In the genomic region with DNA sequence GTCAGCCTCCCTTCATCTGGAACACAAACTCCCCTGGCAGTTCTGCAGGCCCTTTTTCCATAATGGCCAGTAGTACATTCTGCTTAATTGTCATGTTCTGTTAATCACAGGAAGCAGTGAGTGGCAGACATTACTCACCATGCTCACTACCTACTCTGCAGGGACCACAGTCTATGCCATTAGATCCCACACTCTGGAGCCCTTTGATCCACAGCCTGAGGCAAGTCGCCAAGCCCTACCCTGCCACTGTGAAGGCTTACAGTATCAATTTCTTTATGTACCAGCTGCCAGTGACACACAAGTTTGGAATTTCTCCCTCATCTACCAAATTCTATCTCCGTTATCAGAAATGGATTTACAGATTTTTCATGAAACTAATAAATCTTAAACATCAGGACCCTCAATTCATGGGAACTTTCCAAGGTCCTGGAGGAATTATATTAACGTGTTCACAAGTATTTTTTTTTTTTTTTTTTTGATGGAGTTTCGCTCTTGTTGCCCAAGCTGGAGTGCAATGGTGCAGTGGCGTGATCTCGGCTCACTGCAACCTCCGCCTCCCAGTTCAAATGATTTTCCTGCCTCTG, we compare ENCODE assay signal across 20 cellular contexts. TPM values are rescaled to one million over a fixed set of nuclear protein-coding genes. Genes with fewer than 3 reads are reported as not detected.
A peak's percentile ranks its signal among the peaks of the same experiment; 100 is the strongest.
DNase-seq lines count a peak whose midpoint lies in the region; ATAC-seq, FAIRE-seq and TF ChIP-seq lines count a peak whose summit lies in the region.
"Had no signal": no experiment of that assay in that cellular context is flagged by ENCODE, and none has a peak within 500 bp of the region (broad histone marks: within the 10 kb centered on the region; RNA-seq: fewer than 3 reads in every experiment).

No MANE protein-coding gene starts in this region.

- no peaks in the 10 kb centered on the region for H4K20me1 ChIP-seq in HepG2 (ENCODE audit: insufficient read depth, low read length)
- no peaks in the 10 kb centered on the region for H4K20me1 ChIP-seq in endothelial cell of umbilical vein (replicated peaks; ENCODE audit: control insufficient read depth, extremely low read depth, insufficient read depth, low read length)

- CTCF ChIA-PET in HepG2 (lab: Yijun Ruan, JAX; ENCODE audit: low intra/inter-chr PET ratio, low total read pairs) (no interaction called here), endothelial cell of umbilical vein (lab: Charles Lee) (no interaction called here)

- ATAC-seq in HepG2 (peak; percentile 56; the same call in 2 of the 3 replicates), right lobe of liver (no peak)
- ATAC-seq: sciatic nerve had no signal

- dilution Hi-C loops in endothelial cell of umbilical vein (cut with MboI; ENCODE audit: extremely low pct_ligation_motif_present, low sequenced_read_pairs): no loop called here

- H3K9me3 ChIP-seq in HepG2 (ENCODE audit: low read length): no peaks in the 10 kb centered on the region
- no peaks in the 10 kb centered on the region for H3K9me3 ChIP-seq in right lobe of liver
- no peaks in the 10 kb centered on the region for H3K9me3 ChIP-seq in endothelial cell of umbilical vein (replicated peaks; ENCODE audit: control insufficient read depth, insufficient read depth, low read length)
- H3K9me3 ChIP-seq: neutrophil, suprapubic skin had no signal

- POLR2A ChIA-PET in HepG2 (lab: Yijun Ruan, JAX) (no interaction called here), endothelial cell of umbilical vein (lab: Charles Lee) (no interaction called here)

- H3K79me2 ChIP-seq in HepG2 (ENCODE audit: insufficient read depth, low read length) (no peaks in the 10 kb centered on the region), endothelial cell of umbilical vein (ENCODE audit: control insufficient read depth, insufficient read depth, low read length) (no peaks in the 10 kb centered on the region)
- H3K79me2 ChIP-seq: hepatocyte had no signal

- no peak for TF ChIP-seq EP300 in HepG2 (IDR thresholded peaks at IDR 0.05; ENCODE audit: low read depth in 2 of 2, low read length in 2 of 2)
- no peak for TF ChIP-seq EP300 in HepG2 (CRISPR knock-in tag; IDR thresholded peaks at IDR 0.05; ENCODE audit: borderline replicate concordance)

- no peak for TF ChIP-seq POLR2A in HepG2 (IDR thresholded peaks at IDR 0.05; ENCODE audit: insufficient read depth in 1 of 2, low read depth in 2 of 2, low read length in 2 of 2)
- no peak for TF ChIP-seq POLR2A in right lobe of liver (IDR thresholded peaks at IDR 0.05)
- no peak for TF ChIP-seq POLR2A in endothelial cell of umbilical vein (IDR thresholded peaks at IDR 0.05; ENCODE audit: low read depth, low read length)

- in situ Hi-C loops in HepG2 (cut with HindIII; ENCODE audit: extremely low pct_ligation_motif_present, low pct_unique_long_range_greater_than_20kb): no loop called here

- H3K4me2 ChIP-seq in HepG2 (ENCODE audit: low read depth, low read length): no peak overlapping the region
- H3K4me2 ChIP-seq in endothelial cell of umbilical vein (ENCODE audit: insufficient read depth, low read length): no peak overlapping the region
- H3K4me2 ChIP-seq: hepatocyte had no signal

- no peak for TF ChIP-seq RAD21 in HepG2 (CRISPR knock-in tag; IDR thresholded peaks at IDR 0.05)

- no peak overlapping the region for H3K27ac ChIP-seq in HepG2 (ENCODE audit: extremely low read length, insufficient read depth, low read length)
- no peak overlapping the region for H3K27ac ChIP-seq in right lobe of liver
- H3K27ac ChIP-seq in endothelial cell of umbilical vein (ENCODE audit: insufficient read depth, low read depth, low read length): no peak overlapping the region
- H3K27ac ChIP-seq: cardiac muscle cell, hepatocyte, neutrophil, suprapubic skin had no signal

- 57% methylated on average over 7 of the region's 7 CpGs for WGBS in HepG2 (ENCODE audit: low lambda C conversion rate)
- WGBS in right lobe of liver (ENCODE audit: insufficient coverage, low coverage, low lambda C conversion rate, missing lambda C conversion rate): 86% methylated on average over 7 of the region's 7 CpGs

- no peak for DNase-seq in HepG2 (ENCODE audit: low spot score)
- DNase-seq in right lobe of liver: no peak
- DNase-seq in NCI-H2196 treated with DMSO at 0.1 percent for 48 hours (lab: John Stamatoyannopoulos, UW; ENCODE audit: unreplicated experiment): peak; percentile 35
- peak; percentile 39 for DNase-seq in endothelial cell of umbilical vein (ENCODE audit: low read depth, low spot score)
- peak; percentile 30 for DNase-seq in urothelium cell line (ENCODE audit: low spot score)
- no peak for DNase-seq in NOMO-1 treated with dmso at 0.1 percent for 144 hours (lab: John Stamatoyannopoulos, UW; ENCODE audit: unreplicated experiment)
- no peak for DNase-seq in NCI-H1048 (lab: John Stamatoyannopoulos, UW)
- no peak for DNase-seq in DMS114 treated with DMSO at 0.1 percent for 48 hours (lab: John Stamatoyannopoulos, UW; ENCODE audit: unreplicated experiment)
- DNase-seq: activated CD4-positive, alpha-beta T cell treated with anti-CD3 and anti-CD28 coated beads, Interleukin-2, amount 50 U/mL, for 48 hours; activated T-cell treated with anti-CD3 and anti-CD28 coated beads, Interleukin-2, amount 50 U/mL, for 24 hours; effector CD8-positive, alpha-beta T cell; HFFc6; kidney glomerular epithelial cell; NCI-H2227 treated with DMSO at 0.1 percent for 48 hours had no signal

- no peaks in the 10 kb centered on the region for H3K9me1 ChIP-seq in endothelial cell of umbilical vein (replicated peaks; ENCODE audit: control insufficient read depth, extremely low read depth, insufficient read depth, low read length)

- TF ChIP-seq CTCF in HepG2 (CRISPR knock-in tag; IDR thresholded peaks at IDR 0.05) (no peak), right lobe of liver (IDR thresholded peaks at IDR 0.05) (no peak), endothelial cell of umbilical vein (IDR thresholded peaks at IDR 0.05; ENCODE audit: extremely low read depth in 1 of 2, insufficient read depth in 1 of 2, low read depth in 1 of 2, low read length in 2 of 2) (no peak)

- H3K36me3 ChIP-seq in HepG2 (replicated peaks in 1 of 2; ENCODE audit: control insufficient read depth in 1 of 2, insufficient read depth in 2 of 2, low read length in 2 of 2) (no peaks in the 10 kb centered on the region), right lobe of liver (no peaks in the 10 kb centered on the region), endothelial cell of umbilical vein (ENCODE audit: control insufficient read depth in 2 of 2, extremely low read depth in 1 of 2, insufficient read depth in 2 of 2, low read length in 2 of 2) (no peaks in the 10 kb centered on the region)
- H3K36me3 ChIP-seq: cardiac muscle cell, neutrophil, suprapubic skin had no signal

- H3K9ac ChIP-seq in HepG2 (ENCODE audit: insufficient read depth, low read depth, low read length) (no peak overlapping the region), endothelial cell of umbilical vein (replicated peaks; ENCODE audit: extremely low read depth, insufficient read depth, low read length) (no peak overlapping the region)

- no TSS peak for BruUV-seq in HepG2 (replicated peaks; lab: Mats Ljungman, UMichigan)
- no TSS peak for BruUV-seq in endothelial cell of umbilical vein (replicated peaks; lab: Mats Ljungman, UMichigan)

- no peaks in the 10 kb centered on the region for H3K4me1 ChIP-seq in HepG2 (ENCODE audit: insufficient read depth, low read length)
- no peaks in the 10 kb centered on the region for H3K4me1 ChIP-seq in right lobe of liver
- peaks cover 4% of the 10 kb centered on the region for H3K4me1 ChIP-seq in endothelial cell of umbilical vein (ENCODE audit: control insufficient read depth, extremely low read depth, insufficient read depth, low read length)
- H3K4me1 ChIP-seq: suprapubic skin had no signal

- no peak overlapping the region for H3K4me3 ChIP-seq in HepG2 (replicated peaks in 1 of 3; ENCODE audit: insufficient read depth in 1 of 3, low read depth in 2 of 3, low read length in 3 of 3)
- H3K4me3 ChIP-seq in right lobe of liver: no peak overlapping the region
- H3K4me3 ChIP-seq in endothelial cell of umbilical vein (replicated peaks in 1 of 3; ENCODE audit: insufficient read depth in 1 of 3, low read depth in 1 of 3, low read length in 3 of 3): no peak overlapping the region
- H3K4me3 ChIP-seq: cardiac muscle cell, hepatocyte, suprapubic skin had no signal

- H2AFZ ChIP-seq in HepG2 (ENCODE audit: low read length) (no peak overlapping the region), endothelial cell of umbilical vein (ENCODE audit: low read depth, low read length) (no peak overlapping the region)
- H2AFZ ChIP-seq: hepatocyte had no signal

- H3K27me3 ChIP-seq in HepG2 (ENCODE audit: control insufficient read depth in 1 of 2, insufficient read depth in 2 of 2, low read length in 2 of 2): no peaks in the 10 kb centered on the region
- H3K27me3 ChIP-seq in right lobe of liver: no peaks in the 10 kb centered on the region
- no peaks in the 10 kb centered on the region for H3K27me3 ChIP-seq in endothelial cell of umbilical vein (ENCODE audit: control insufficient read depth in 2 of 2, insufficient read depth in 2 of 2, low read length in 2 of 2)
- H3K27me3 ChIP-seq: cardiac muscle cell, hepatocyte, suprapubic skin had no signal

- intact Hi-C loops in HepG2 (cut with micrococcal nuclease; ENCODE audit: unreplicated experiment): no loop called here
- intact Hi-C loops in right lobe of liver (cut with DNase I): no loop called here
- intact Hi-C loops in endothelial cell of umbilical vein (cut with micrococcal nuclease): no loop called here

- no peak for FAIRE-seq in HepG2 (lab: Jason Lieb, UNC)
- peak; percentile 67 for FAIRE-seq in endothelial cell of umbilical vein (lab: Jason Lieb, UNC)
- FAIRE-seq in urothelium cell line (lab: Jason Lieb, UNC): no peak
- FAIRE-seq: TTC549 had no signal

RNA-seq across cellular contexts. Expression of gene WWTR1, which starts 20.6 kb away (rescaled TPM):
- total RNA-seq in HepG2 (2016; rRNA removed; fragmentation: Illumina TruSeq; extraction: Trizol): 19.7 and 27.0 TPM in 2 replicates
- 3.0 and 4.5 TPM in 2 replicates for total RNA-seq in HepG2 (2016; cell fraction: cytosol; rRNA removed; fragmentation: Illumina TruSeq; extraction: Trizol; ENCODE audit: low read depth)
- total RNA-seq in HepG2 (2016; cell fraction: insoluble cytoplasmic fraction; rRNA removed; fragmentation: Illumina TruSeq; extraction: Trizol): 18.2 and 25.1 TPM in 2 replicates
- 11.0 and 11.7 TPM in 2 replicates for total RNA-seq in HepG2 (2016; cell fraction: membrane; rRNA removed; fragmentation: Illumina TruSeq; extraction: Trizol)
- 22.2 and 23.3 TPM in 2 replicates for total RNA-seq in HepG2 (2016; cell fraction: nucleus; rRNA removed; fragmentation: Illumina TruSeq; extraction: Trizol)
- 105 and 139 TPM in 2 replicates for polyA plus RNA-seq in HepG2 (2011; rRNA removed)
- 87.9 and 94.0 TPM in 2 replicates for polyA plus RNA-seq in HepG2 (2011; cell fraction: cytosol; rRNA removed)
- polyA plus RNA-seq in HepG2 (2011; cell fraction: nucleus; rRNA removed): 104 and 133 TPM in 2 replicates
- polyA plus RNA-seq in HepG2 (2012): 75.0 and 83.3 TPM in 2 replicates
- polyA plus RNA-seq in HepG2 (2016; cell fraction: cytosol; fragmentation: Illumina TruSeq; extraction: Trizol; ENCODE audit: low read depth): 5.5 and 5.7 TPM in 2 replicates
- 54.5 and 55.7 TPM in 2 replicates for polyA plus RNA-seq in HepG2 (2016; cell fraction: insoluble cytoplasmic fraction; fragmentation: Illumina TruSeq; extraction: Trizol; ENCODE audit: low read depth)
- 11.1 and 12.3 TPM in 2 replicates for polyA plus RNA-seq in HepG2 (2016; cell fraction: membrane; fragmentation: Illumina TruSeq; extraction: Trizol; ENCODE audit: low read depth)
- polyA plus RNA-seq in HepG2 (2016; cell fraction: nucleus; fragmentation: Illumina TruSeq; extraction: Trizol; ENCODE audit: insufficient read depth, low read depth): 38.7 and 40.5 TPM in 2 replicates
- 71.2 and 129 TPM in 2 replicates for polyA minus RNA-seq in HepG2 (2011; rRNA and poly(A)+ RNA removed; ENCODE audit: low replicate concordance)
- polyA minus RNA-seq in HepG2 (2011; cell fraction: cytosol; rRNA and poly(A)+ RNA removed): 90.2 and 115 TPM in 2 replicates
- 131 and 167 TPM in 2 replicates for polyA minus RNA-seq in HepG2 (2011; cell fraction: nucleus; rRNA and poly(A)+ RNA removed)
- total RNA-seq in right lobe of liver: 10 to 100 TPM; 10.6 to 19.7 (median 15.3) TPM
- 210 and 262 TPM in 2 replicates for total RNA-seq in endothelial cell of umbilical vein
- polyA plus RNA-seq in endothelial cell of umbilical vein: 341 and 347 TPM in 2 replicates
- polyA plus RNA-seq in endothelial cell of umbilical vein (2011; cell fraction: cytosol; rRNA removed): 377 and 383 TPM in 2 replicates
- polyA plus RNA-seq in endothelial cell of umbilical vein (2011; cell fraction: nucleus; rRNA removed): 267 and 297 TPM in 2 replicates
- 283 and 286 TPM in 2 replicates for polyA plus RNA-seq in endothelial cell of umbilical vein (2012)
- polyA minus RNA-seq in endothelial cell of umbilical vein: 706 and 787 TPM in 2 replicates
- 40.0 TPM for polyA minus RNA-seq in endothelial cell of umbilical vein (2011; cell fraction: cytosol; rRNA and poly(A)+ RNA removed)
- 445 and 582 TPM in 2 replicates for polyA minus RNA-seq in endothelial cell of umbilical vein (2011; cell fraction: nucleus; rRNA and poly(A)+ RNA removed)

Comparison
In these comparisons a context has a peak if more than half of its experiments do, and no peak if none do; other contexts are left out.
1. DNase-seq: peak in NCI-H2196 treated with DMSO at 0.1 percent for 48 hours (single experiment), endothelial cell of umbilical vein (single experiment) and urothelium cell line (single experiment); none in HepG2 (single experiment), right lobe of liver (0 of 3), NOMO-1 treated with dmso at 0.1 percent for 144 hours (single experiment), NCI-H1048 (single experiment) and DMS114 treated with DMSO at 0.1 percent for 48 hours (single experiment).